In genomic region chr5:171863928-171864327, GRCh38 we compare ENCODE assay signal across 16 cellular contexts.
A peak's percentile ranks its signal among the peaks of the same experiment; 100 is the strongest.
DNase-seq lines count a peak whose midpoint lies in the region; ATAC-seq and TF ChIP-seq lines count a peak whose summit lies in the region.
"Had no signal": no experiment of that assay in that cellular context is flagged by ENCODE, and none has a peak within 500 bp of the region (broad histone marks: within the 10 kb centered on the region; RNA-seq: fewer than 3 reads in every experiment).

No MANE protein-coding gene starts in this region.

- H3K9ac ChIP-seq in mammary epithelial cell (ENCODE audit: insufficient read depth, low read length): no peak overlapping the region

- in situ Hi-C loops in mammary epithelial cell (cut with MboI; ENCODE audit: low sequenced_read_pairs in 2 of 2): no loop called here

- peak overlapping the region; percentile 65 for H3K4me2 ChIP-seq in mammary epithelial cell (ENCODE audit: insufficient read depth, low read depth, low read length)

- H4K20me1 ChIP-seq in mammary epithelial cell (ENCODE audit: insufficient read depth, low read length): no peaks in the 10 kb centered on the region

- CTCF ChIA-PET in mammary epithelial cell (lab: Charles Lee; ENCODE audit: low non-redundant PET): no interaction called here

- H3K27ac Mint-ChIP-seq in endothelial cell (ENCODE audit: unreplicated experiment): no peak overlapping the region
- H3K27ac Mint-ChIP-seq: T-helper 17 cell had no signal

- peak overlapping the region; percentile 31 for H2AFZ ChIP-seq in mammary epithelial cell (ENCODE audit: low read depth, low read length)

- 3% methylated on average over 5 of the region's 6 CpGs for WGBS in mammary epithelial cell (ENCODE audit: low coverage, missing lambda C conversion rate)
- 29 to 39% methylated on average over 6 of the region's 6 CpGs for WGBS in aorta, 2 donors

- no peak for DNase-seq in left ventricle myocardium superior
- DNase-seq in left ventricle myocardium inferior: no peak
- peak; percentile 81 for DNase-seq in mammary epithelial cell
- peak; percentile 48 for DNase-seq in kidney epithelial cell (ENCODE audit: low read depth)
- DNase-seq in aorta: no peak
- DNase-seq in endothelial cell (ENCODE audit: low spot score): no peak
- DNase-seq in NCI-H187 (lab: John Stamatoyannopoulos, UW): no peak
- no peak for DNase-seq in central memory CD4-positive, alpha-beta T cell
- DNase-seq: activated CD4-positive, alpha-beta T cell treated with anti-CD3 and anti-CD28 coated beads for 4 hours; activated T-cell treated with anti-CD3 and anti-CD28 coated beads, Interleukin-2, amount 50 U/mL, for 72 hours; anterior cingulate cortex; NCI-H526 treated with DMSO at 0.1 percent for 48 hours; nucleus accumbens; stimulated activated CD4-positive, alpha-beta T cell treated with anti-CD3 and anti-CD28 coated beads, Interleukin-15, amount 100 ng/mL, for 24 hours; T-helper 17 cell; upper lobe of left lung had no signal

- H3K4me1 ChIP-seq in left ventricle myocardium inferior (peaks cover 9% of the 10 kb centered on the region), mammary epithelial cell (ENCODE audit: insufficient read depth, low read length) (peaks cover 19% of the 10 kb centered on the region), aorta (ENCODE audit: control insufficient read depth in 1 of 2, insufficient read depth in 2 of 2, low read length in 2 of 2) (no peaks in the 10 kb centered on the region)

- H3K9me3 Mint-ChIP-seq in endothelial cell (ENCODE audit: unreplicated experiment): no peaks in the 10 kb centered on the region
- H3K9me3 Mint-ChIP-seq: activated T-cell treated with anti-CD3 and anti-CD28 coated beads, Interleukin-2, amount 50 U/mL, for 72 hours had no signal

- no peak overlapping the region for H3K4me3 Mint-ChIP-seq in endothelial cell (ENCODE audit: unreplicated experiment)
- H3K4me3 Mint-ChIP-seq: activated T-cell treated with anti-CD3 and anti-CD28 coated beads, Interleukin-2, amount 50 U/mL, for 72 hours; T-helper 17 cell had no signal

- H3K27ac ChIP-seq in left ventricle myocardium inferior (replicated peaks) (no peak overlapping the region), mammary epithelial cell (ENCODE audit: insufficient read depth, low read depth, low read length) (peak overlapping the region; percentile 31), aorta (ENCODE audit: low read depth in 1 of 2, low read length in 2 of 2) (no peak overlapping the region)
- H3K27ac ChIP-seq: upper lobe of left lung had no signal

- peaks cover 6% of the 10 kb centered on the region for H3K79me2 ChIP-seq in mammary epithelial cell (ENCODE audit: insufficient read depth, low read length)

- ATAC-seq in left ventricle myocardium superior (peak; percentile 49), aorta (ENCODE audit: low FRiP score) (peak; percentile 44)
- ATAC-seq: activated T-cell treated with anti-CD3 and anti-CD28 coated beads, Interleukin-2, amount 50 U/mL, for 72 hours; T-helper 17 cell had no signal

- no peaks in the 10 kb centered on the region for H3K27me3 Mint-ChIP-seq in endothelial cell (ENCODE audit: unreplicated experiment)
- H3K27me3 Mint-ChIP-seq: T-helper 17 cell had no signal

- no peaks in the 10 kb centered on the region for H3K4me1 Mint-ChIP-seq in endothelial cell (ENCODE audit: unreplicated experiment)
- H3K4me1 Mint-ChIP-seq: T-helper 17 cell had no signal

- dilution Hi-C loops in mammary epithelial cell (cut with HindIII; ENCODE audit: low sequenced_read_pairs): no loop called here

- TF ChIP-seq CTCF in left ventricle myocardium inferior (IDR thresholded peaks at IDR 0.05; ENCODE audit: borderline replicate concordance) (no peak), mammary epithelial cell (conservative IDR thresholded peaks at IDR 0.05 in 1 of 2, IDR thresholded peaks at IDR 0.05 in 1 of 2; ENCODE audit: extremely low read depth in 1 of 2, insufficient read depth in 1 of 2, low read depth in 1 of 2, low read length in 2 of 2) (no peak), kidney epithelial cell (IDR thresholded peaks at IDR 0.05; ENCODE audit: insufficient read depth, low read length, poor library complexity, severe bottlenecking) (no peak), endothelial cell (IDR thresholded peaks at IDR 0.05; ENCODE audit: unreplicated experiment) (no peak)

- H3K27me3 ChIP-seq in left ventricle myocardium inferior (ENCODE audit: low read depth) (no peaks in the 10 kb centered on the region), mammary epithelial cell (ENCODE audit: insufficient read depth, low read length) (no peaks in the 10 kb centered on the region), kidney epithelial cell (ENCODE audit: control insufficient read depth, insufficient read depth, low read length) (no peaks in the 10 kb centered on the region), aorta (ENCODE audit: control insufficient read depth in 1 of 2, insufficient read depth in 2 of 2, low read length in 1 of 2) (no peaks in the 10 kb centered on the region)
- H3K27me3 ChIP-seq: upper lobe of left lung had no signal

- H3K4me3 ChIP-seq in left ventricle myocardium inferior: no peak overlapping the region
- no peak overlapping the region for H3K4me3 ChIP-seq in mammary epithelial cell (replicated peaks in 1 of 3; ENCODE audit: insufficient read depth in 1 of 3, low read depth in 2 of 3, low read length in 3 of 3)
- H3K4me3 ChIP-seq in kidney epithelial cell (ENCODE audit: low read depth, low read length): no peak overlapping the region
- no peak overlapping the region for H3K4me3 ChIP-seq in aorta (ENCODE audit: low read length in 2 of 2)
- H3K4me3 ChIP-seq: upper lobe of left lung had no signal

- intact Hi-C loops in left ventricle myocardium superior (cut with micrococcal nuclease): no loop called here
- intact Hi-C loops in left ventricle myocardium inferior (cut with micrococcal nuclease): no loop called here
- intact Hi-C loops in mammary epithelial cell (cut with micrococcal nuclease): loop anchor here (5.0 kb wide), 1 partner anchor 197 kb away; no protein-coding TSS in a partner anchor
- intact Hi-C loops in aorta (cut with DNase I): no loop called here

- H3K36me3 ChIP-seq in left ventricle myocardium inferior: peaks cover 31% of the 10 kb centered on the region
- no peaks in the 10 kb centered on the region for H3K36me3 ChIP-seq in mammary epithelial cell (ENCODE audit: insufficient read depth, low read length)
- no peaks in the 10 kb centered on the region for H3K36me3 ChIP-seq in kidney epithelial cell (ENCODE audit: control insufficient read depth, insufficient read depth, low read length)
- H3K36me3 ChIP-seq in aorta (ENCODE audit: control insufficient read depth in 1 of 2, insufficient read depth in 2 of 2, low read length in 1 of 2): peaks cover 0 to 3% of the 10 kb centered on the region in 2 donors

- peaks cover 15% of the 10 kb centered on the region for H3K36me3 Mint-ChIP-seq in endothelial cell (ENCODE audit: low read depth, unreplicated experiment)

- no TSS peak for BruUV-seq in mammary epithelial cell (replicated peaks; lab: Mats Ljungman, UMichigan)

- H3K9me3 ChIP-seq in left ventricle myocardium inferior (replicated peaks): no peaks in the 10 kb centered on the region
- H3K9me3 ChIP-seq in mammary epithelial cell (replicated peaks; ENCODE audit: insufficient read depth, low read length): no peaks in the 10 kb centered on the region
- H3K9me3 ChIP-seq in aorta (ENCODE audit: control insufficient read depth, low read length): no peaks in the 10 kb centered on the region
- H3K9me3 ChIP-seq: upper lobe of left lung had no signal

Comparison
In these comparisons a context has a peak if more than half of its experiments do, and no peak if none do; other contexts are left out.
1. DNase-seq: peak in mammary epithelial cell (single experiment) and kidney epithelial cell (single experiment); none in left ventricle myocardium superior (single experiment), left ventricle myocardium inferior (single experiment), aorta (0 of 2), endothelial cell (single experiment), NCI-H187 (0 of 2) and central memory CD4-positive, alpha-beta T cell (single experiment).